ENCODE assay signal across 21 cellular contexts in the genomic region with DNA sequence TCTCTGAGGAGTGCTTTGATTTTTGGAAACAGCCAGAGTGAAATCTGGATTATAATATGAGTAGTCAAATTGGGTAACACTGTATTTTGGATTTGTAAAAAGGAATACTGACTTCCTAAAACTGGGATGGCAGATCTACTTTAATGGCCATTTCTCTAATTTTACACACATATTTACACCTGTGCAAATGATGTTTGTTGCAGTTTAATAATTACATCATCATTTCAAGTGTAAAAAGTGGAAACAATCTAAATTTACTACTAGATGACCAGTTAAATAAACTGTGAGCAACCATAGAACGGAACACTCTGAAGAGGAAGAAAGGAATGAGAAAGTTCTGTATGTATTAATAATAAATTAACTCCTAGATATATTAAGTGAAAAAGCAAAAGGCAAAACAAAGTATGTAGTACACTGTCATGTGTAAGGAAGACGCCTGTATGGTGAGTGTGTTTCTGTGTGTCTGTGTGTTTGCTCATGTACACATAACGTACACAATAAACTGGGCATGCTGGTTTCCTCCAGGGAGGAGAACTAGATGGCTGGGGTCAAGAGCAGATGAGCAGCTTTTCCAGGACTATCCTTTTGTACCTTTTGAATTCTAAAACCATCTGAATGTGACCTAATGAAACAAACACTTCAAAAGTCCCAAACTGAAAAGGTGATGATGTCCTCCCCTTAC. TPM values are rescaled to one million over a fixed set of nuclear protein-coding genes. Genes with fewer than 3 reads are reported as not detected.
DNase-seq lines count a peak whose midpoint lies in the region; ATAC-seq and TF ChIP-seq lines count a peak whose summit lies in the region.
"Had no signal": no experiment of that assay in that cellular context is flagged by ENCODE, and none has a peak within 500 bp of the region (broad histone marks: within the 10 kb centered on the region; RNA-seq: fewer than 3 reads in every experiment).

No MANE protein-coding gene starts in this region.

- no peak for TF ChIP-seq POLR2A in transverse colon (IDR thresholded peaks at IDR 0.05)

- in situ Hi-C loops in transverse colon (cut with MboI; ENCODE audit: low pct_ligation_motif_present in 1 of 4, low pct_unique_long_range_greater_than_20kb in 1 of 4, low sequenced_read_pairs in 3 of 4), result no loop called here

- H3K27me3 ChIP-seq in transverse colon, result no peaks in the 10 kb centered on the region
- H3K27me3 ChIP-seq: cardiac muscle cell, tibial artery had no signal

- H3K36me3 ChIP-seq in KOPT-K1 (ENCODE audit: insufficient read depth, low read length), result no peaks in the 10 kb centered on the region
- H3K36me3 ChIP-seq in transverse colon, result no peaks in the 10 kb centered on the region
- H3K36me3 ChIP-seq: cardiac muscle cell, tibial artery had no signal

- CTCF ChIA-PET in activated B cell treated with CpG ODN at 0.5 μM for 24 hours (lab: Charles Lee), result interaction anchor here (1.0 to 3.1 kb wide), 4 partner anchors 13 to 73 kb away, joined by 3 to 24 read pairs (median 8); no protein-coding TSS in a partner anchor

- ATAC-seq in stimulated activated naive CD8-positive, alpha-beta T cell treated with anti-CD3 and anti-CD28 coated beads, Interleukin-15, Interleukin-2, amounts not matched to agents 100 U/mL and 50 U/mL, for 24 hours, result no peak
- ATAC-seq in activated B cell treated with CpG ODN at 0.5 μM for 24 hours (ENCODE audit: low read depth), result no peak

- H3K27ac Mint-ChIP-seq in stimulated activated naive CD8-positive, alpha-beta T cell treated with anti-CD3 and anti-CD28 coated beads, Interleukin-15, Interleukin-2, amounts not matched to agents 100 ng/mL and 50 ng/mL, for 24 hours, result peak overlapping the region; percentile 80
- peak overlapping the region; percentile 95 for H3K27ac Mint-ChIP-seq in activated B cell treated with CpG ODN at 0.5 μM for 24 hours
- H3K27ac Mint-ChIP-seq: dendritic cell treated with granulocyte-macrophage colony-stimulating factor and Interleukin-4, amounts not matched to agents 40 ng/mL and 50 ng/mL, for 4 days; stimulated activated naive CD8-positive, alpha-beta T cell treated with anti-CD3 and anti-CD28 coated beads, Interleukin-15, amount 100 ng/mL, for 72 hours had no signal

- intact Hi-C loops in activated B cell treated with CpG ODN at 0.5 μM for 24 hours (cut with micrococcal nuclease) (loop anchor here (1.0 to 10.0 kb wide), 13 partner anchors 9 to 875 kb away; a partner anchor contains a TSS), transverse colon (cut with DNase I; ENCODE audit: low total_unique reads) (no loop called here)

- H3K4me1 ChIP-seq in transverse colon, result peaks cover 3 to 11% (median 3%) of the 10 kb centered on the region in 4 donors
- H3K4me1 ChIP-seq: tibial artery had no signal

- peaks cover 9% of the 10 kb centered on the region for H3K27me3 Mint-ChIP-seq in stimulated activated naive CD8-positive, alpha-beta T cell treated with anti-CD3 and anti-CD28 coated beads, Interleukin-15, Interleukin-2, amounts not matched to agents 100 ng/mL and 50 ng/mL, for 24 hours
- H3K27me3 Mint-ChIP-seq in activated B cell treated with CpG ODN at 0.5 μM for 24 hours, result no peaks in the 10 kb centered on the region
- H3K27me3 Mint-ChIP-seq: dendritic cell treated with granulocyte-macrophage colony-stimulating factor and Interleukin-4, amounts not matched to agents 40 ng/mL and 50 ng/mL, for 4 days had no signal

- no peak overlapping the region for H3K4me3 ChIP-seq in transverse colon
- H3K4me3 ChIP-seq: cardiac muscle cell, smooth muscle cell, tibial artery had no signal

- H3K9me3 Mint-ChIP-seq in stimulated activated naive CD8-positive, alpha-beta T cell treated with anti-CD3 and anti-CD28 coated beads, Interleukin-15, Interleukin-2, amounts not matched to agents 100 ng/mL and 50 ng/mL, for 24 hours, result no peaks in the 10 kb centered on the region
- H3K9me3 Mint-ChIP-seq in activated B cell treated with CpG ODN at 0.5 μM for 24 hours, result no peaks in the 10 kb centered on the region
- H3K9me3 Mint-ChIP-seq: dendritic cell treated with granulocyte-macrophage colony-stimulating factor and Interleukin-4, amounts not matched to agents 40 ng/mL and 50 ng/mL, for 4 days; stimulated activated naive CD8-positive, alpha-beta T cell treated with anti-CD3 and anti-CD28 coated beads, Interleukin-15, amount 100 ng/mL, for 72 hours had no signal

- H3K36me3 Mint-ChIP-seq in stimulated activated naive CD8-positive, alpha-beta T cell treated with anti-CD3 and anti-CD28 coated beads, Interleukin-15, Interleukin-2, amounts not matched to agents 100 ng/mL and 50 ng/mL, for 24 hours (ENCODE audit: low read depth), result no peaks in the 10 kb centered on the region
- H3K36me3 Mint-ChIP-seq in activated B cell treated with CpG ODN at 0.5 μM for 24 hours (ENCODE audit: low read depth), result peaks cover 50% of the 10 kb centered on the region

- no peaks in the 10 kb centered on the region for H3K9me3 ChIP-seq in KOPT-K1 (ENCODE audit: insufficient read depth, low read length, poor library complexity, severe bottlenecking)
- no peaks in the 10 kb centered on the region for H3K9me3 ChIP-seq in transverse colon
- H3K9me3 ChIP-seq: tibial artery had no signal

- H3K27ac ChIP-seq in KOPT-K1 (ENCODE audit: low read depth, low read length, poor library complexity, severe bottlenecking) (peak overlapping the region; percentile 51), transverse colon (peak overlapping the region in 3 of 4 donors; percentile 7 to 36 (median 19))
- H3K27ac ChIP-seq: cardiac muscle cell, tibial artery had no signal

- H3K4me3 Mint-ChIP-seq in stimulated activated naive CD8-positive, alpha-beta T cell treated with anti-CD3 and anti-CD28 coated beads, Interleukin-15, Interleukin-2, amounts not matched to agents 100 ng/mL and 50 ng/mL, for 24 hours, result no peak overlapping the region
- H3K4me3 Mint-ChIP-seq in activated B cell treated with CpG ODN at 0.5 μM for 24 hours, result peak overlapping the region; percentile 58
- H3K4me3 Mint-ChIP-seq: dendritic cell treated with granulocyte-macrophage colony-stimulating factor and Interleukin-4, amounts not matched to agents 40 ng/mL and 50 ng/mL, for 4 days had no signal

- no peak for DNase-seq in stimulated activated naive CD8-positive, alpha-beta T cell treated with anti-CD3 and anti-CD28 coated beads, Interleukin-15, Interleukin-2, amounts not matched to agents 100 U/mL and 50 U/mL, for 24 hours
- DNase-seq in activated B cell treated with CpG ODN at 0.5 μM for 24 hours (no peak), transverse colon (no peak), GF-D8 (lab: John Stamatoyannopoulos, UW) (no peak), T-helper 2 cell (no peak), HPDE6-E6E7 (ENCODE audit: extremely low spot score) (no peak)
- DNase-seq: glutamatergic neuron, GOT3, left cardiac atrium, mesendoderm, NCI-H1436 treated with DMSO at 0.1 percent for 48 hours, SW 1271, tibial artery had no signal

- peaks cover 52% of the 10 kb centered on the region for H3K4me1 Mint-ChIP-seq in stimulated activated naive CD8-positive, alpha-beta T cell treated with anti-CD3 and anti-CD28 coated beads, Interleukin-15, Interleukin-2, amounts not matched to agents 100 ng/mL and 50 ng/mL, for 24 hours (ENCODE audit: low read depth)
- H3K4me1 Mint-ChIP-seq in activated B cell treated with CpG ODN at 0.5 μM for 24 hours, result peaks cover 88% of the 10 kb centered on the region

- no peak for TF ChIP-seq EP300 in transverse colon (IDR thresholded peaks at IDR 0.05; ENCODE audit: low read depth)

- POLR2A ChIA-PET in activated B cell treated with CpG ODN at 0.5 μM for 24 hours (lab: Charles Lee), result interaction anchor here (0.6 to 3.4 kb wide), 14 partner anchors 8 to 876 kb away, joined by 3 to 101 read pairs (median 6); a partner anchor contains a TSS

- WGBS in transverse colon (ENCODE audit: low coverage in 1 of 2), 2 donors, result 52 to 76% methylated on average over 3 of the region's 3 CpGs

- TF ChIP-seq CTCF in activated B cell treated with CpG ODN at 0.5 μM for 24 hours (IDR thresholded peaks at IDR 0.05) (no peak), transverse colon (IDR thresholded peaks at IDR 0.05) (no peak)

RNA-seq across cellular contexts. Expression of a gene that starts 2.9 kb away (rescaled TPM):
- total RNA-seq in activated B cell treated with CpG ODN at 0.5 μM for 24 hours (30.4 and 34.8 TPM in 2 replicates), transverse colon (1 to 10 TPM in 1 of 4 donors, under 1 TPM in 1, not detected in 2; 0.96 to 4.8 TPM)
- total RNA-seq: MCF 10A, smooth muscle cell had no signal

RNA-seq across cellular contexts. Expression of a gene that starts 26.4 kb away (rescaled TPM):
- total RNA-seq in activated B cell treated with CpG ODN at 0.5 μM for 24 hours (not detected in 2 replicates), transverse colon (10 to 100 TPM in 2 of 4 donors, 1 to 10 TPM in 2; 2.6 to 14.3 (median 6.7) TPM)
- total RNA-seq: cardiac muscle cell, left cardiac atrium, omental fat pad, smooth muscle cell had no signal

RNA-seq across cellular contexts. Expression of a gene that starts 46.9 kb away (rescaled TPM):
- not detected in 2 replicates for total RNA-seq in activated B cell treated with CpG ODN at 0.5 μM for 24 hours
- under 1 TPM in 2 of 4 donors, not detected in 2; 0.27 to 0.32 TPM for total RNA-seq in transverse colon
